Comparison of ENCODE assay signal across 31 cellular contexts in the genomic region with DNA sequence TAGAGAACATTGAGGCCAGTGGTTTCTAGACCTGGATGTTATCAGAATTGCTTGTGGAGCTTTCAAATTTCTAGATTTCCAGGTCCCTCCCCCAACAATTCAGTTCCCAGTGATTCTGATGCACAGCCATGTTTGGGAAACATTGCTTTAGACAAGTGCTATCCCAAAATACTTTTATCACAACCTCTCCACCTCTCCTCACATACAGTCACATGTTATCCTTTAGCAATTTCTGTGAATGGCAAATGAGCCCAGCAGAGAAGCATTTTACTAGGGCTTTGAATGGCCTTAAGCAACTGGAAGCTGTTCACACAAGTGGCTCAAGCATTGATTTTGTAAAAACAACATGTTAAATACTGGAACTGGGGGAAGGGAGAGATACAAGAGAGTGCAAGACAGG. TPM values are rescaled to one million over a fixed set of nuclear protein-coding genes. Genes with fewer than 3 reads are reported as not detected.
"Had no signal": no experiment of that assay in that cellular context is flagged by ENCODE, and none has a peak within 500 bp of the region (broad histone marks: within the 10 kb centered on the region; RNA-seq: fewer than 3 reads in every experiment).

No MANE protein-coding gene starts in this region.

- H3K4me1 Mint-ChIP-seq: naive thymus-derived CD8-positive, alpha-beta T cell; stimulated activated memory B cell treated with anti-CD40 and anti-IgM and Interleukin-4, amounts not matched to agents 10 μg/mL and 1 μg/mL and 100 μg/mL, for 72 hours; stimulated activated naive CD8-positive, alpha-beta T cell treated with anti-CD3 and anti-CD28 coated beads, Interleukin-15, amount 100 ng/mL, for 72 hours had no signal

- H2AFZ ChIP-seq: hepatocyte had no signal

- H3K79me2 ChIP-seq: hepatocyte had no signal

- H3K4me1 ChIP-seq: lower lobe of right lung, pancreas, prostate gland, right lobe of liver, tibial nerve, uterus had no signal

- H3K27ac ChIP-seq: hepatocyte, lower lobe of right lung, pancreas, prostate gland, right lobe of liver, tibial nerve, uterus had no signal

- H3K4me3 ChIP-seq: hepatocyte, lower lobe of right lung, pancreas, prostate gland, right lobe of liver, smooth muscle cell, tibial nerve, uterus had no signal

- H3K9me3 ChIP-seq: lower lobe of right lung, pancreas, prostate gland, right lobe of liver, tibial nerve, uterus had no signal

- H3K27me3 Mint-ChIP-seq: stimulated activated memory B cell treated with anti-CD40 and anti-IgM and Interleukin-4, amounts not matched to agents 10 μg/mL and 1 μg/mL and 100 μg/mL, for 72 hours; stimulated activated naive CD8-positive, alpha-beta T cell treated with anti-CD3 and anti-CD28 coated beads, Interleukin-15, amount 100 ng/mL, for 72 hours; type B pancreatic cell had no signal

- H3K9me3 Mint-ChIP-seq: nephron; neural crest cell; stimulated activated memory B cell treated with anti-CD40 and anti-IgM and Interleukin-4, amounts not matched to agents 10 μg/mL and 1 μg/mL and 100 μg/mL, for 72 hours; stimulated activated naive CD8-positive, alpha-beta T cell treated with anti-CD3 and anti-CD28 coated beads, Interleukin-15, amount 100 ng/mL, for 72 hours; type B pancreatic cell had no signal

- H3K27me3 ChIP-seq: hepatocyte, right lobe of liver, uterus had no signal

- H3K36me3 Mint-ChIP-seq: naive thymus-derived CD8-positive, alpha-beta T cell; stimulated activated memory B cell treated with anti-CD40 and anti-IgM and Interleukin-4, amounts not matched to agents 10 μg/mL and 1 μg/mL and 100 μg/mL, for 72 hours; type B pancreatic cell had no signal

- DNase-seq: islet precursor cell; lower lobe of right lung; mammary epithelial cell; mesenchymal stem cell; naive thymus-derived CD8-positive, alpha-beta T cell; nucleus accumbens; pancreas; posterior cingulate gyrus; retina; right lobe of liver; stimulated activated CD4-positive, alpha-beta T cell treated with anti-CD3 and anti-CD28 coated beads, Interleukin-1b, Interleukin-23, amount 100 ng/mL, for 48 hours; stimulated activated CD4-positive, alpha-beta T cell treated with anti-CD3 and anti-CD28 coated beads, Interleukin-2, amount 100 ng/mL, for 48 hours; stimulated activated CD4-positive, alpha-beta T cell treated with anti-CD3 and anti-CD28 coated beads, Interleukin-4, amount 100 ng/mL, for 4 hours; stimulated activated CD8-positive, alpha-beta memory T cell treated with anti-CD3 and anti-CD28 coated beads, Interleukin-4, amount 100 ng/mL, for 48 hours; stimulated activated naive CD4-positive, alpha-beta T cell treated with Interleukin-2 at 50 U/mL for 16 hours; stimulated activated naive CD8-positive, alpha-beta T cell treated with anti-CD3 and anti-CD28 coated beads, Interleukin-15, amount 100 ng/mL, for 72 hours; substantia nigra; uterus had no signal

- H3K27ac Mint-ChIP-seq: naive thymus-derived CD8-positive, alpha-beta T cell; nephron; stimulated activated memory B cell treated with anti-CD40 and anti-IgM and Interleukin-4, amounts not matched to agents 10 μg/mL and 1 μg/mL and 100 μg/mL, for 72 hours; stimulated activated naive CD8-positive, alpha-beta T cell treated with anti-CD3 and anti-CD28 coated beads, Interleukin-15, amount 100 ng/mL, for 72 hours; type B pancreatic cell had no signal

- H3K36me3 ChIP-seq: lower lobe of right lung, pancreas, prostate gland, right lobe of liver, tibial nerve, uterus had no signal

- ATAC-seq: left lobe of liver; lower lobe of right lung; naive thymus-derived CD8-positive, alpha-beta T cell; pancreas; right lobe of liver; stimulated activated memory B cell treated with anti-CD40 and anti-IgM and Interleukin-4, amounts not matched to agents 10 μg/mL and 1 μg/mL and 100 μg/mL, for 72 hours; stimulated activated naive CD8-positive, alpha-beta T cell treated with anti-CD3 and anti-CD28 coated beads, Interleukin-15, amount 100 ng/mL, for 72 hours had no signal

- H3K4me2 ChIP-seq: hepatocyte, smooth muscle cell had no signal

- H3K4me3 Mint-ChIP-seq: naive thymus-derived CD8-positive, alpha-beta T cell; nephron; neural crest cell; stimulated activated memory B cell treated with anti-CD40 and anti-IgM and Interleukin-4, amounts not matched to agents 10 μg/mL and 1 μg/mL and 100 μg/mL, for 72 hours; stimulated activated naive CD8-positive, alpha-beta T cell treated with anti-CD3 and anti-CD28 coated beads, Interleukin-15, amount 100 ng/mL, for 72 hours; type B pancreatic cell had no signal

RNA-seq across cellular contexts. Expression of a gene that starts 29.7 kb away (rescaled TPM):
- total RNA-seq: kidney epithelial cell; left lobe of liver; liver; lower lobe of right lung; mammary epithelial cell; naive thymus-derived CD8-positive, alpha-beta T cell; osteoblast; ureter had no signal
- polyA plus RNA-seq: mammary epithelial cell; naive thymus-derived CD8-positive, alpha-beta T cell; smooth muscle cell had no signal
